In genomic region chr9:84397822-84398221, GRCh38 we compare ENCODE assay signal across 10 cellular contexts. TPM values are rescaled to one million over a fixed set of nuclear protein-coding genes. Genes with fewer than 3 reads are reported as not detected.
DNase-seq lines count a peak whose midpoint lies in the region; ATAC-seq, FAIRE-seq and TF ChIP-seq lines count a peak whose summit lies in the region.
"Had no signal": no experiment of that assay in that cellular context is flagged by ENCODE, and none has a peak within 500 bp of the region (broad histone marks: within the 10 kb centered on the region; RNA-seq: fewer than 3 reads in every experiment).

No MANE protein-coding gene starts in this region.

- H2AFZ ChIP-seq in K562 (ENCODE audit: low read depth, low read length): no peak overlapping the region

- no peak for FAIRE-seq in K562 (lab: Jason Lieb, UNC)

- DNase-seq in AG10803 (ENCODE audit: low read depth) (peak; percentile 78), HT1080 (ENCODE audit: low read depth) (peak; percentile 64), K562 (ENCODE audit: extremely low read depth in 1 of 4, low spot score in 3 of 4) (peak in 1 of 4 experiments; percentile 3), kidney tubule cell (ENCODE audit: low spot score) (peak; percentile 60), SHP77 treated with DMSO at 0.1 percent for 48 hours (lab: John Stamatoyannopoulos, UW) (no peak), thyroid gland (no peak)
- no peak for DNase-seq in activated CD8-positive, alpha-beta memory T cell treated with anti-CD3 and anti-CD28 coated beads, Interleukin-2, amount 50 U/mL, for 48 hours

- no peak for TF ChIP-seq EP300 in K562 (IDR thresholded peaks at IDR 0.05; ENCODE audit: low read length)

- no peak for TF ChIP-seq RAD21 in K562 (CRISPR knock-in tag; conservative IDR thresholded peaks at IDR 0.05 in 1 of 2, IDR thresholded peaks at IDR 0.05 in 1 of 2)

- H3K4me1 ChIP-seq in K562 (replicated peaks in 1 of 2; ENCODE audit: control insufficient read depth in 2 of 2, insufficient read depth in 2 of 2, low read length in 2 of 2): no peaks in the 10 kb centered on the region
- no peaks in the 10 kb centered on the region for H3K4me1 ChIP-seq in thyroid gland

- H3K79me2 ChIP-seq in K562 (ENCODE audit: control insufficient read depth, insufficient read depth, low read length): no peaks in the 10 kb centered on the region

- no peaks in the 10 kb centered on the region for H3K9me1 ChIP-seq in K562 (ENCODE audit: control insufficient read depth, insufficient read depth, low read length)

- H3K27ac ChIP-seq in K562 (ENCODE audit: extremely low read depth, low read depth, low read length) (no peak overlapping the region), thyroid gland (no peak overlapping the region)

- H3K27me3 ChIP-seq in K562 (ENCODE audit: control insufficient read depth in 2 of 2, insufficient read depth in 2 of 2, low read length in 2 of 2): no peaks in the 10 kb centered on the region
- H3K27me3 ChIP-seq in thyroid gland: no peaks in the 10 kb centered on the region

- no peak overlapping the region for H3K4me3 ChIP-seq in AG10803 (ENCODE audit: low read length)
- no peak overlapping the region for H3K4me3 ChIP-seq in K562
- no peak overlapping the region for H3K4me3 ChIP-seq in thyroid gland (replicated peaks in 1 of 3)

- no peak overlapping the region for H3K4me2 ChIP-seq in K562 (ENCODE audit: insufficient read depth, low read length)

- H3K9me3 ChIP-seq in K562 (replicated peaks; ENCODE audit: control insufficient read depth, insufficient read depth, low read depth, low read length) (no peaks in the 10 kb centered on the region), thyroid gland (no peaks in the 10 kb centered on the region)

- 8% methylated on average over 8 of the region's 8 CpGs for WGBS in K562 (ENCODE audit: insufficient coverage, low coverage, missing lambda C conversion rate)
- 80 to 92% methylated on average over 8 of the region's 8 CpGs for WGBS in thyroid gland, 2 donors

- H4K20me1 ChIP-seq in K562 (replicated peaks; ENCODE audit: control insufficient read depth, insufficient read depth, low read length): no peaks in the 10 kb centered on the region

- TF ChIP-seq CTCF in AG10803 (conservative IDR thresholded peaks at IDR 0.05; ENCODE audit: low read length) (no peak), K562 (IDR thresholded peaks at IDR 0.05 in 2 of 3, conservative IDR thresholded peaks at IDR 0.05 in 1 of 3; ENCODE audit: insufficient read depth in 2 of 3, low read depth in 1 of 3, low read length in 3 of 3) (no peak), thyroid gland (IDR thresholded peaks at IDR 0.05) (no peak)

- POLR2A ChIA-PET in K562 (lab: Yijun Ruan, JAX): no interaction called here

- ATAC-seq in K562 (peak; percentile 29; the same call in 1 of the 3 replicates), HG03196 (IDR thresholded peaks at IDR 0.05; ENCODE audit: unreplicated experiment) (no peak)

- CTCF ChIA-PET in K562 (lab: Yijun Ruan, JAX; ENCODE audit: low intra/inter-chr PET ratio): no interaction called here

- no peak overlapping the region; a peak in 1 of 4 replicates for H3K9ac ChIP-seq in K562 (ENCODE audit: insufficient read depth in 1 of 2, low read depth in 2 of 2, low read length in 2 of 2)

- no TSS peak for BruUV-seq in K562 (replicated peaks; lab: Mats Ljungman, UMichigan)

- H3K36me3 ChIP-seq in K562 (ENCODE audit: control insufficient read depth, insufficient read depth, low read length): no peaks in the 10 kb centered on the region
- H3K36me3 ChIP-seq in thyroid gland: no peaks in the 10 kb centered on the region

- intact Hi-C loops in K562 (cut with micrococcal nuclease): loop anchor here (1.0 to 10.0 kb wide), 3 partner anchors 745 to 1212 kb away; no protein-coding TSS in a partner anchor
- intact Hi-C loops in thyroid gland (cut with DNase I): loop anchor here (5.0 to 10.0 kb wide), 2 partner anchors 859 to 1217 kb away; no protein-coding TSS in a partner anchor

- in situ Hi-C loops in K562 (cut with MboI): loop anchor here (25.0 kb wide), 1 partner anchor 1389 kb away; no protein-coding TSS in a partner anchor

- TF ChIP-seq POLR2A in K562 (conservative IDR thresholded peaks at IDR 0.05) (no peak), thyroid gland (IDR thresholded peaks at IDR 0.05) (no peak)

TF ChIP-seq in K562, 482 proteins besides CTCF, POLR2A, EP300 and RAD21:
- TF ChIP-seq FOS (IDR thresholded peaks at IDR 0.05; ENCODE audit: extremely low read depth, insufficient read length) (peak; percentile 55), GABPA (tag; conservative IDR thresholded peaks at IDR 0.05; ENCODE audit: low read depth) (no peak), CBFA2T3 (IDR thresholded peaks at IDR 0.05) (peak; percentile 80)

RNA-seq across cellular contexts. Expression of gene SLC28A3, which starts 57.3 kb away (rescaled TPM):
- 0.02 and 0.03 TPM in 2 replicates for total RNA-seq in HT1080 (2014; rRNA removed; shearing (Covaris generic))
- 0.11 and 0.20 TPM in 2 replicates for polyA plus RNA-seq in HT1080 (2015; cell fraction: cytosol; rRNA removed)
- 0.18 and 0.35 TPM in 2 replicates for polyA plus RNA-seq in HT1080 (2015; cell fraction: nucleus; rRNA removed)
- not detected in 2 replicates for total RNA-seq in K562 (2011; cell fraction: chromatin; rRNA removed; ENCODE audit: low replicate concordance)
- not detected in 2 replicates for total RNA-seq in K562 (2011; cell fraction: nucleolus; rRNA removed)
- not detected in 2 replicates for total RNA-seq in K562 (2011; cell fraction: nucleoplasm; rRNA removed)
- total RNA-seq in K562 (2014; rRNA removed) (not detected in 2 replicates), K562 (2014; rRNA removed; fragmentation: Illumina TruSeq; extraction: Trizol) (not detected in 2 replicates), K562 (2015; rRNA removed; fragmentation: Illumina TruSeq; extraction: Trizol) (not detected in 2 replicates), K562 (2021) (not detected in 2 replicates), thyroid gland (under 1 TPM in 2 of 4 donors, not detected in 2; 0.15 to 0.22 TPM)
- polyA plus RNA-seq in K562 (2011; rRNA removed) (not detected in 2 replicates), K562 (2014; fragmentation: Illumina TruSeq; extraction: Trizol) (not detected in 2 replicates), K562 (2014; fragmentation: Nextera tagmentation; extraction: Ambion mirVana) (not detected), K562 (2014; rRNA removed) (not detected in 2 replicates)
- polyA plus RNA-seq in K562 (2011; cell fraction: cytosol; rRNA removed): not detected in 2 replicates
- not detected in 2 replicates for polyA plus RNA-seq in K562 (2011; cell fraction: nucleus; rRNA removed)
- polyA plus RNA-seq in K562 (2012): not detected in 2 replicates
- not detected in 2 replicates for polyA minus RNA-seq in K562 (2011; rRNA and poly(A)+ RNA removed)
- polyA minus RNA-seq in K562 (2011; cell fraction: cytosol; rRNA and poly(A)+ RNA removed): not detected in 2 replicates
- not detected in 2 replicates for polyA minus RNA-seq in K562 (2011; cell fraction: nucleus; rRNA and poly(A)+ RNA removed)
- total RNA-seq: CD8-positive, alpha-beta T cell; neural crest cell had no signal

Comparison
In these comparisons a context has a peak if more than half of its experiments do, and no peak if none do; other contexts are left out.
1. DNase-seq: peak in AG10803 (single experiment), HT1080 (single experiment) and kidney tubule cell (single experiment); none in activated CD8-positive, alpha-beta memory T cell treated with anti-CD3 and anti-CD28 coated beads, Interleukin-2, amount 50 U/mL, for 48 hours (single experiment), SHP77 treated with DMSO at 0.1 percent for 48 hours (single experiment) and thyroid gland (0 of 2).